8 cellular contexts compared by ENCODE assay signal in genomic region chr2:173965372-173966025, GRCh38. TPM values are rescaled to one million over a fixed set of nuclear protein-coding genes. Genes with fewer than 3 reads are reported as not detected.
A peak's percentile ranks its signal among the peaks of the same experiment; 100 is the strongest.
DNase-seq lines count a peak whose midpoint lies in the region; TF ChIP-seq lines count a peak whose summit lies in the region.

SP3 (minus strand) TSS chr2:173965373; CDS start chr2:173965171, 202 bp downstream.

- peak within 1 kb of the TSS; percentile 72 for H3K4me3 ChIP-seq in HFF-Myc (replicated peaks; ENCODE audit: low read depth, low read length)
- peak within 1 kb of the TSS; percentile 84 to 91 for H3K4me3 ChIP-seq in SK-N-SH (ENCODE audit: low read depth in 2 of 2, low read length in 1 of 2)
- H3K4me3 ChIP-seq in suprapubic skin, result peak within 1 kb of the TSS; percentile 98

- peak within 1 kb of the TSS; percentile 74 for H3K4me2 ChIP-seq in SK-N-SH

- H3F3A ChIP-seq in SK-N-SH (replicated peaks; ENCODE audit: insufficient read depth), result peaks cover 30% of the 10 kb centered on the region

- H3K27me3 ChIP-seq in SK-N-SH (ENCODE audit: insufficient read depth) (no peaks in the 10 kb centered on the region), suprapubic skin (no peaks in the 10 kb centered on the region)

- CTCF ChIA-PET in SK-N-SH (lab: Yijun Ruan, JAX), result interaction anchor here (0.8 kb wide), 1 partner anchor 59 kb away, joined by 3 read pairs; no protein-coding TSS in a partner anchor

- H2AFZ ChIP-seq in SK-N-SH (ENCODE audit: low read depth), result peak within 1 kb of the TSS; percentile 55

- no peak for TF ChIP-seq EP300 in SK-N-SH (IDR thresholded peaks at IDR 0.05; ENCODE audit: borderline replicate concordance in 1 of 2, low read depth in 1 of 2, low read length in 1 of 2)
- no peak for TF ChIP-seq EP300 in suprapubic skin (IDR thresholded peaks at IDR 0.05)

- TF ChIP-seq CTCF in HFF-Myc (IDR thresholded peaks at IDR 0.05; ENCODE audit: low read depth, low read length, missing control alignments) (no peak), SK-N-SH (IDR thresholded peaks at IDR 0.05) (0 out of 2 replicates have a peak, but pooled peaks have one; percentile 15), suprapubic skin (IDR thresholded peaks at IDR 0.05) (no peak)

- H3K4me1 ChIP-seq in SK-N-SH (ENCODE audit: control insufficient read depth in 1 of 2, insufficient read depth in 2 of 2, low read depth in 1 of 2, low read length in 1 of 2) (peaks cover 10 to 12% of the 10 kb centered on the region in 2 experiments; a peak in 2 of 4 replicates), suprapubic skin (peaks cover 22% of the 10 kb centered on the region)

- peaks cover 16 to 18% of the 10 kb centered on the region in 2 experiments for H3K36me3 ChIP-seq in SK-N-SH (replicated peaks in 1 of 2; ENCODE audit: control insufficient read depth in 1 of 2, insufficient read depth in 2 of 2, low read length in 1 of 2)
- H3K36me3 ChIP-seq in suprapubic skin, result no peaks in the 10 kb centered on the region

- no peak; the same call in 1 of the 2 replicates for TF ChIP-seq RAD21 in SK-N-SH (IDR thresholded peaks at IDR 0.05; ENCODE audit: low read length)

- POLR2A ChIA-PET in SK-N-SH (lab: Yijun Ruan, JAX), result interaction anchor here (0.7 to 1.1 kb wide), 3 partner anchors 58 to 86 kb away, joined by 3 read pairs; no protein-coding TSS in a partner anchor

- TF ChIP-seq POLR2A in suprapubic skin (IDR thresholded peaks at IDR 0.05), result peak; percentile 43 to 86

- peaks cover 46% of the 10 kb centered on the region for H3K79me2 ChIP-seq in SK-N-SH (ENCODE audit: insufficient read depth)

- H3K27ac ChIP-seq in SK-N-SH (ENCODE audit: low read depth in 2 of 2, low read length in 1 of 2) (peak within 1 kb of the TSS; percentile 95 to 100), suprapubic skin (peak within 1 kb of the TSS; percentile 100)

- WGBS in SK-N-SH (ENCODE audit: low lambda C conversion rate), result 3% methylated on average over 15 of the region's 52 CpGs
- 0% methylated on average over 20 of the region's 52 CpGs for WGBS in suprapubic skin

- H3K9ac ChIP-seq in SK-N-SH, result peak within 1 kb of the TSS; percentile 99

- H4K20me1 ChIP-seq in SK-N-SH (ENCODE audit: insufficient read depth), result peaks cover 15% of the 10 kb centered on the region

- DNase-seq in GM04503 (ENCODE audit: low read depth), result peak; percentile 85
- DNase-seq in HFF-Myc (ENCODE audit: extremely low read depth, low read depth), result peak; percentile 87
- DNase-seq in NAMALWA (ENCODE audit: low spot score), result peak; percentile 97
- peak; percentile 98 for DNase-seq in SK-N-SH
- peak; percentile 96 for DNase-seq in activated naive CD4-positive, alpha-beta T cell treated with anti-CD3 and anti-CD28 coated beads, Interleukin-2, amount 50 U/mL, for 16 hours
- DNase-seq in germinal center (ENCODE audit: low spot score), result peak; percentile 99
- DNase-seq in nucleus accumbens (lab: John Stamatoyannopoulos, UW), result peak; percentile 66 to 98 (median 94)
- peak; percentile 98 to 99 for DNase-seq in suprapubic skin (ENCODE audit: low spot score in 2 of 2)

- no peaks in the 10 kb centered on the region for H3K9me2 ChIP-seq in SK-N-SH

- peaks cover 10% of the 10 kb centered on the region; the same call in 1 of the 2 replicates for H3K9me3 ChIP-seq in SK-N-SH
- H3K9me3 ChIP-seq in suprapubic skin, result no peaks in the 10 kb centered on the region

TF ChIP-seq in SK-N-SH, 30 proteins besides CTCF, POLR2A, EP300 and RAD21 (continues in another document):
- peak; percentile 89 for TF ChIP-seq POLR2AphosphoS5 (IDR thresholded peaks at IDR 0.05; ENCODE audit: low read depth, low read length)
- TF ChIP-seq RCOR1 (IDR thresholded peaks at IDR 0.05; ENCODE audit: low read length), result no peak
- no peak for TF ChIP-seq REST (IDR thresholded peaks at IDR 0.05; ENCODE audit: low read depth, low read length)
- 0 out of 2 replicates have a peak, but pooled peaks have one; percentile 59 for TF ChIP-seq SIN3A (IDR thresholded peaks at IDR 0.05; ENCODE audit: borderline replicate concordance, low read depth, low read length)
- TF ChIP-seq SMC3 (IDR thresholded peaks at IDR 0.05; ENCODE audit: low read depth, low read length), result peak; percentile 18; the same call in 1 of the 2 replicates
- no peak for TF ChIP-seq USF2 (IDR thresholded peaks at IDR 0.05; ENCODE audit: borderline replicate concordance, low read depth, low read length)
- no peak for TF ChIP-seq NRF1 (IDR thresholded peaks at IDR 0.05; ENCODE audit: low read depth, low read length)
- no peak for TF ChIP-seq TEAD4 (IDR thresholded peaks at IDR 0.05; ENCODE audit: borderline replicate concordance, insufficient read depth)
- peak; percentile 17 for TF ChIP-seq MAX (IDR thresholded peaks at IDR 0.05; ENCODE audit: low read depth)
- TF ChIP-seq JUND (IDR thresholded peaks at IDR 0.05), result peak; percentile 3; the same call in 1 of the 2 replicates
- no peak for TF ChIP-seq RFX5 (IDR thresholded peaks at IDR 0.05; ENCODE audit: low read length)
- TF ChIP-seq GABPA (IDR thresholded peaks at IDR 0.05; ENCODE audit: low read depth), result peak; percentile 93
- TF ChIP-seq PBX3 (IDR thresholded peaks at IDR 0.05), result peak; percentile 99
- no peak for TF ChIP-seq FOSL2 (IDR thresholded peaks at IDR 0.05; ENCODE audit: borderline replicate concordance, low read depth)
- TF ChIP-seq GATA2 (CRISPR knock-in tag; IDR thresholded peaks at IDR 0.05), result no peak
- TF ChIP-seq ZBTB33 (IDR thresholded peaks at IDR 0.05; ENCODE audit: borderline replicate concordance, low read depth), result no peak
- no peak for TF ChIP-seq EZH2phosphoT487 (IDR thresholded peaks at IDR 0.05; ENCODE audit: borderline replicate concordance, low read depth)
- no peak for TF ChIP-seq FOXJ3 (CRISPR knock-in tag; IDR thresholded peaks at IDR 0.05)

RNA-seq across cellular contexts. Expression of gene SP3, which starts in this region (rescaled TPM):
- polyA plus RNA-seq in SK-N-SH (2012; rRNA removed), result 23.1 and 28.9 TPM in 2 replicates
- polyA plus RNA-seq in SK-N-SH (2012; cell fraction: cytosol; rRNA removed), result 25.0 and 30.2 TPM in 2 replicates
- polyA plus RNA-seq in SK-N-SH (2012; cell fraction: nucleus; rRNA removed), result 12.7 and 27.2 TPM in 2 replicates
- 100 to 1,000 TPM in 3 of 4 donors, 10 to 100 TPM in 1; 99.6 to 151 (median 113) TPM for total RNA-seq in suprapubic skin

Comparison
In these comparisons a context has a peak if more than half of its experiments do, and no peak if none do; other contexts are left out.
1. Peak in every context shown above with its lines: DNase-seq, H3K4me3 ChIP-seq and H3K27ac ChIP-seq.